Comparison of ENCODE assay signal across 10 cellular contexts in the genomic region with DNA sequence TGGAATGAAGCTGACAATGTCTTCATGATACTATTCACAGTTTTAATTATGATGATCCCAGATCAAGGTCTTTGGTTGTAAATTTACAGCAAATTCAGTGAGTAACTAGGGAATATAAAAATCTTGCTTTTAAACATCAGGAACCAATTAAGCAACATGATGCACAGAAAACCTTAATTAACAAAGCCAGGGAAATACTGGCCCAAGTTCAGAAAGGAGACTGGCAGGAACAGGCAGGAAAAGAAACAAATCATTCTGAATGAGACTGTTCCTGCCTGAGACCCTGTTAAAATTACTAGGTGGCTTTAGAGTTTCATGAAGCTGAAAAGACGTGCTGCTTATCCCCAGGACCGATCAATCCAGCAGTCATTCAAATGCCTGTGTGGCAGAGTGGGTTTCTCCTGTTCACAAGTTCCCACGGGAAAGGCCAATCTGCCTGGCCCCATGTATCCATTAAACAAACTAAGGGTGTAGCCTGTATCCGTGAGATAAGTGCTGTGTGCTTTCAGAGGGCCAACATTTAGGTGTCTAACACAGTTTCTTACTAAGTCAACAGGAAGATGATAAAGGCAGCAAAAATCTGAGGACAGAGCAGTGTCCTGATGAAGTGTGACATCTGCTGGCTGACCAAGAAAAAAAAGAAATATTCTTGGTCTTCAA. TPM values are rescaled to one million over a fixed set of nuclear protein-coding genes. Genes with fewer than 3 reads are reported as not detected.
DNase-seq lines count a peak whose midpoint lies in the region; FAIRE-seq and TF ChIP-seq lines count a peak whose summit lies in the region.
"Had no signal": no experiment of that assay in that cellular context is flagged by ENCODE, and none has a peak within 500 bp of the region (broad histone marks: within the 10 kb centered on the region; RNA-seq: fewer than 3 reads in every experiment).

No MANE protein-coding gene starts in this region.

- H3K36me3 Mint-ChIP-seq in progenitor cell of endocrine pancreas (ENCODE audit: insufficient read depth) = peaks cover 21% of the 10 kb centered on the region

- peak; percentile 44 for DNase-seq in SW480 (ENCODE audit: low spot score)
- DNase-seq in fibroblast of pulmonary artery (ENCODE audit: low read depth) = peak; percentile 89
- DNase-seq in progenitor cell of endocrine pancreas (ENCODE audit: low spot score, unreplicated experiment) = peak; percentile 14
- DNase-seq in H7 = no peak
- no peak for DNase-seq in activated CD4-positive, CD25-positive, alpha-beta regulatory T cell treated with anti-CD3 and anti-CD28 coated beads, Interleukin-2, amount 50 U/mL, for 72 hours
- DNase-seq in effector CD4-positive, alpha-beta T cell = no peak

- H3K27me3 Mint-ChIP-seq in progenitor cell of endocrine pancreas = no peaks in the 10 kb centered on the region
- H3K27me3 Mint-ChIP-seq: dendritic cell treated with granulocyte-macrophage colony-stimulating factor and Interleukin-4, amounts not matched to agents 40 ng/mL and 50 ng/mL, for 4 days; stimulated activated naive CD8-positive, alpha-beta T cell treated with anti-CD3 and anti-CD28 coated beads, Interleukin-15, Interleukin-2, amounts not matched to agents 100 ng/mL and 50 ng/mL, for 24 hours had no signal

- no peak overlapping the region for H3K4me3 ChIP-seq in fibroblast of pulmonary artery (replicated peaks; ENCODE audit: low read depth, low read length)
- no peak overlapping the region for H3K4me3 ChIP-seq in H7 (ENCODE audit: insufficient read depth, low read depth, low read length)

- H3K36me3 ChIP-seq in H7 (replicated peaks; ENCODE audit: control insufficient read depth, insufficient read depth, low read length) = peaks cover 8% of the 10 kb centered on the region

- peak; percentile 89 for FAIRE-seq in A204.1 (lab: Jason Lieb, UNC)

- H3K27me3 ChIP-seq in H7 (ENCODE audit: control insufficient read depth, insufficient read depth, low read length) = no peaks in the 10 kb centered on the region

- H3K27ac Mint-ChIP-seq in progenitor cell of endocrine pancreas = peak overlapping the region; percentile 90
- H3K27ac Mint-ChIP-seq: dendritic cell treated with granulocyte-macrophage colony-stimulating factor and Interleukin-4, amounts not matched to agents 40 ng/mL and 50 ng/mL, for 4 days; stimulated activated naive CD8-positive, alpha-beta T cell treated with anti-CD3 and anti-CD28 coated beads, Interleukin-15, Interleukin-2, amounts not matched to agents 100 ng/mL and 50 ng/mL, for 24 hours had no signal

- H3K4me3 Mint-ChIP-seq in progenitor cell of endocrine pancreas (ENCODE audit: low read depth) = no peak overlapping the region
- H3K4me3 Mint-ChIP-seq: dendritic cell treated with granulocyte-macrophage colony-stimulating factor and Interleukin-4, amounts not matched to agents 40 ng/mL and 50 ng/mL, for 4 days; stimulated activated naive CD8-positive, alpha-beta T cell treated with anti-CD3 and anti-CD28 coated beads, Interleukin-15, Interleukin-2, amounts not matched to agents 100 ng/mL and 50 ng/mL, for 24 hours had no signal

- peaks cover 33% of the 10 kb centered on the region for H3K4me1 Mint-ChIP-seq in progenitor cell of endocrine pancreas (ENCODE audit: low read depth)

- no peaks in the 10 kb centered on the region for H3K9me3 Mint-ChIP-seq in progenitor cell of endocrine pancreas (ENCODE audit: low read depth)
- H3K9me3 Mint-ChIP-seq: dendritic cell treated with granulocyte-macrophage colony-stimulating factor and Interleukin-4, amounts not matched to agents 40 ng/mL and 50 ng/mL, for 4 days; stimulated activated naive CD8-positive, alpha-beta T cell treated with anti-CD3 and anti-CD28 coated beads, Interleukin-15, Interleukin-2, amounts not matched to agents 100 ng/mL and 50 ng/mL, for 24 hours had no signal

- TF ChIP-seq CTCF in GM12872 (IDR thresholded peaks at IDR 0.05; ENCODE audit: insufficient read depth, low read depth, low read length) (peak; percentile 29; the same call in 2 of the 3 replicates), fibroblast of pulmonary artery (IDR thresholded peaks at IDR 0.05; ENCODE audit: low read length, missing control alignments) (peak; percentile 49), progenitor cell of endocrine pancreas (IDR thresholded peaks at IDR 0.05; ENCODE audit: unreplicated experiment) (peak; percentile 37)

RNA-seq across cellular contexts. Expression of gene PUS7, which starts 34.4 kb away (rescaled TPM):
- total RNA-seq in progenitor cell of endocrine pancreas = 43.3 and 44.3 TPM in 2 replicates
- total RNA-seq in H7 (2014; rRNA removed; shearing (Covaris generic)) = 46.5 and 59.1 TPM in 2 replicates

RNA-seq across cellular contexts. Expression of gene RINT1, which starts 44.3 kb away (rescaled TPM):
- 22.5 and 26.0 TPM in 2 replicates for total RNA-seq in progenitor cell of endocrine pancreas
- 4.4 and 5.9 TPM in 2 replicates for total RNA-seq in H7 (2014; rRNA removed; shearing (Covaris generic))

Comparison
In these comparisons a context has a peak if more than half of its experiments do, and no peak if none do; other contexts are left out.
1. DNase-seq: peak in SW480 (single experiment), fibroblast of pulmonary artery (single experiment) and progenitor cell of endocrine pancreas (single experiment); none in H7 (single experiment), activated CD4-positive, CD25-positive, alpha-beta regulatory T cell treated with anti-CD3 and anti-CD28 coated beads, Interleukin-2, amount 50 U/mL, for 72 hours (single experiment) and effector CD4-positive, alpha-beta T cell (single experiment).
2. Peak in every context shown above with its lines, with median percentiles within 50 percentile points of each other: CTCF ChIP-seq.